ENCODE assay signal across 25 cellular contexts in the genomic region with DNA sequence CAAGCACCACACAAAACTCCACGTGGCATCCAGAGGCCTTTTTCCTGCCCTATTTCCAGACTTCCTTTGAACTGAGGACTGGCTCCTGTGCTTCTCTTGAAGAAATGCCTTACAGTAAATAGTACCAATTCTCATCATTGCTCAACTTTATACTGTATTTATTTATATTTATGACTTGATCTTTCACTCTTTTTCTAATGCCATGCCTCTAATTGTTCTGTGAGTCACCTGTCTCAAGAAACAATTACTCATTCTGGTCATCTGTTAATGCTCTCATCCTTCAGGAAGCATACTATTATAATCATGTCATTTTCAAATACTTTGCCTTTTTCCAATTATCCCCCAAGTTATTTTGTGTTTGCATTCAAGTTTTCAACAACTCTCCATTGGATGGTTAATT.
"Had no signal": no experiment of that assay in that cellular context is flagged by ENCODE, and none has a peak within 500 bp of the region (broad histone marks: within the 10 kb centered on the region; RNA-seq: fewer than 3 reads in every experiment).

No MANE protein-coding gene starts in this region.

- H3K36me3 Mint-ChIP-seq: activated CD4-positive, alpha-beta memory T cell treated with anti-CD3 and anti-CD28 coated beads for 36 hours; mesothelial cell of epicardium had no signal

- H3K36me3 ChIP-seq: brain microvascular endothelial cell, thyroid gland had no signal

- H3K9me3 ChIP-seq: thyroid gland had no signal

- DNase-seq: activated B cell treated with CpG ODN at 0.5 μM for 24 hours; activated CD4-positive, alpha-beta memory T cell treated with anti-CD3 and anti-CD28 coated beads for 36 hours; activated CD4-positive, alpha-beta T cell treated with anti-CD3 and anti-CD28 coated beads for 4 hours; activated naive CD4-positive, alpha-beta T cell treated with Interleukin-2 at 50 U/mL for 16 hours; activated T-cell treated with anti-CD3 and anti-CD28 coated beads, Interleukin-2, amount 50 U/mL, for 24 hours; anterior cingulate cortex; brain microvascular endothelial cell; islet precursor cell; nephron progenitor cell; nucleus accumbens; posterior cingulate gyrus; retina; stimulated activated CD4-positive, alpha-beta T cell treated with anti-CD3 and anti-CD28 coated beads, Interleukin-2, amount 100 ng/mL, for 24 hours; stimulated activated naive CD4-positive, alpha-beta T cell treated with Interleukin-2 at 50 U/mL for 16 hours; T-helper 1 cell; T-helper 9 cell; thyroid gland had no signal

- H3K27me3 Mint-ChIP-seq: activated B cell treated with CpG ODN at 0.5 μM for 24 hours; activated CD4-positive, alpha-beta memory T cell treated with anti-CD3 and anti-CD28 coated beads for 36 hours; central memory CD8-positive, alpha-beta T cell had no signal

- H3K4me1 ChIP-seq: thyroid gland had no signal

- ATAC-seq: esophagus mucosa, left lobe of liver had no signal

- H3K4me3 ChIP-seq: coronary artery, hepatocyte, lung, thyroid gland had no signal

- H3K4me3 Mint-ChIP-seq: activated B cell treated with CpG ODN at 0.5 μM for 24 hours; activated CD4-positive, alpha-beta memory T cell treated with anti-CD3 and anti-CD28 coated beads for 36 hours; activated T-cell treated with anti-CD3 and anti-CD28 coated beads, Interleukin-2, amount 50 U/mL, for 24 hours; central memory CD8-positive, alpha-beta T cell; mesothelial cell of epicardium; nephron progenitor cell had no signal

- H3K27ac Mint-ChIP-seq: activated B cell treated with CpG ODN at 0.5 μM for 24 hours; activated CD4-positive, alpha-beta memory T cell treated with anti-CD3 and anti-CD28 coated beads for 36 hours; activated T-cell treated with anti-CD3 and anti-CD28 coated beads, Interleukin-2, amount 50 U/mL, for 24 hours; activated T-helper 2 cell treated with anti-CD3 and anti-CD28 coated beads, Interferon-gamma antibody, Interleukin-2, Interleukin-4, amounts not matched to agents 10 μg/mL and 5 μg/mL and 100 μg/mL, durations not matched to agents 14 hours and 24 hours and 36 hours; mesothelial cell of epicardium; nephron progenitor cell had no signal

- H3K4me1 Mint-ChIP-seq: activated B cell treated with CpG ODN at 0.5 μM for 24 hours; central memory CD8-positive, alpha-beta T cell; mesothelial cell of epicardium; nephron progenitor cell had no signal

- H3K27ac ChIP-seq: brain microvascular endothelial cell, coronary artery, hepatocyte, thyroid gland had no signal

- H3K9me3 Mint-ChIP-seq: activated B cell treated with CpG ODN at 0.5 μM for 24 hours; activated CD4-positive, alpha-beta memory T cell treated with anti-CD3 and anti-CD28 coated beads for 36 hours; activated T-cell treated with anti-CD3 and anti-CD28 coated beads, Interleukin-2, amount 50 U/mL, for 24 hours; activated T-helper 2 cell treated with anti-CD3 and anti-CD28 coated beads, Interferon-gamma antibody, Interleukin-2, Interleukin-4, amounts not matched to agents 10 μg/mL and 5 μg/mL and 100 μg/mL, durations not matched to agents 14 hours and 24 hours and 36 hours; central memory CD8-positive, alpha-beta T cell had no signal

- H3K27me3 ChIP-seq: brain microvascular endothelial cell, hepatocyte, thyroid gland had no signal
